8 cellular contexts compared by ENCODE assay signal in genomic region chr6:157379656-157380457, GRCh38. TPM values are rescaled to one million over a fixed set of nuclear protein-coding genes. Genes with fewer than 3 reads are reported as not detected.
A peak's percentile ranks its signal among the peaks of the same experiment; 100 is the strongest.
DNase-seq lines count a peak whose midpoint lies in the region; ATAC-seq, FAIRE-seq and TF ChIP-seq lines count a peak whose summit lies in the region.

No MANE protein-coding gene starts in this region.

- peaks cover 18% of the 10 kb centered on the region for H3K79me1 ChIP-seq in mesenchymal stem cell (replicated peaks; ENCODE audit: low read length, poor library complexity, severe bottlenecking)

- H3K4me3 ChIP-seq in Caco-2 (ENCODE audit: low read depth, low read length) (peak overlapping the region; percentile 98), mesenchymal stem cell (ENCODE audit: insufficient read depth in 1 of 2, low read depth in 1 of 2, low read length in 2 of 2) (peak overlapping the region; percentile 81 to 92)

- H2BK5ac ChIP-seq in mesenchymal stem cell (ENCODE audit: low read depth, low read length, poor library complexity, severe bottlenecking) = peak overlapping the region; percentile 61

- H3K27me3 ChIP-seq in Caco-2 (replicated peaks; ENCODE audit: control insufficient read depth, insufficient read depth, low read length) (no peaks in the 10 kb centered on the region), mesenchymal stem cell (ENCODE audit: control insufficient read depth in 1 of 2, insufficient read depth in 1 of 2, low read length in 2 of 2) (no peaks in the 10 kb centered on the region)

- H2BK120ac ChIP-seq in mesenchymal stem cell (ENCODE audit: low read depth, low read length) = peak overlapping the region; percentile 87

- H4K91ac ChIP-seq in mesenchymal stem cell (ENCODE audit: low read length) = no peak overlapping the region

- H2AFZ ChIP-seq in mesenchymal stem cell (ENCODE audit: low read depth, low read length) = peak overlapping the region; percentile 81

- no peaks in the 10 kb centered on the region for H3K9me3 Mint-ChIP-seq in Caco-2 (ENCODE audit: unreplicated experiment)
- no peaks in the 10 kb centered on the region for H3K9me3 Mint-ChIP-seq in effector memory CD8-positive, alpha-beta T cell

- peak overlapping the region; percentile 84 for H3K27ac ChIP-seq in mesenchymal stem cell (ENCODE audit: low read length, poor library complexity, severe bottlenecking)

- peak overlapping the region; percentile 88 for H4K8ac ChIP-seq in mesenchymal stem cell (ENCODE audit: low read length)

- H3K18ac ChIP-seq in mesenchymal stem cell (ENCODE audit: low read depth in 1 of 2, low read length in 2 of 2) = peak overlapping the region; percentile 78 to 92

- BruUV-seq in Caco-2 (replicated peaks; lab: Mats Ljungman, UMichigan) = TSS peak; percentile 56

- peak overlapping the region in 1 of 2 experiments; percentile 31 for H3K14ac ChIP-seq in mesenchymal stem cell (ENCODE audit: low read length in 2 of 2)

- WGBS in mesenchymal stem cell = 3% methylated on average over 40 of the region's 45 CpGs

- H3K27me3 Mint-ChIP-seq in Caco-2 (ENCODE audit: insufficient read depth, unreplicated experiment) = no peaks in the 10 kb centered on the region
- no peaks in the 10 kb centered on the region for H3K27me3 Mint-ChIP-seq in effector memory CD8-positive, alpha-beta T cell

- CTCF ChIA-PET in Caco-2 (lab: Charles Lee) = interaction anchor here (0.6 to 1.0 kb wide), 7 partner anchors 13 to 287 kb away, joined by 3 to 5 read pairs (median 3); no protein-coding TSS in a partner anchor

- H3K4me2 ChIP-seq in mesenchymal stem cell (ENCODE audit: low read length, poor library complexity, severe bottlenecking) = peak overlapping the region; percentile 80

- intact Hi-C loops in Caco-2 (cut with micrococcal nuclease; ENCODE audit: unreplicated experiment) = loop anchor here (1.0 to 2.0 kb wide), 3 partner anchors 55 to 217 kb away; no protein-coding TSS in a partner anchor

- H2BK15ac ChIP-seq in mesenchymal stem cell (ENCODE audit: low read depth, poor library complexity, severe bottlenecking) = no peak overlapping the region

- H2AK5ac ChIP-seq in mesenchymal stem cell (ENCODE audit: low read length, severe bottlenecking) = no peak overlapping the region

- no peak for TF ChIP-seq CTCF in Caco-2 (IDR thresholded peaks at IDR 0.05; ENCODE audit: insufficient read depth in 1 of 2, low read depth in 1 of 2, low read length in 1 of 2, severe bottlenecking in 1 of 2, unreplicated experiment in 1 of 2)

- peaks cover 7% of the 10 kb centered on the region; the same call in 1 of the 2 replicates for H3K4me1 ChIP-seq in Caco-2
- peaks cover 8% of the 10 kb centered on the region for H3K4me1 ChIP-seq in mesenchymal stem cell (ENCODE audit: control insufficient read depth, insufficient read depth, low read depth, low read length)

- POLR2A ChIA-PET in Caco-2 (lab: Charles Lee) = interaction anchor here (0.5 to 2.0 kb wide), 10 partner anchors 26 to 1179 kb away, joined by 3 to 8 read pairs (median 3); partner anchors contain the start of gene TMEM242

- H3K36me3 ChIP-seq in Caco-2 (ENCODE audit: control insufficient read depth, insufficient read depth, low read length) (no peaks in the 10 kb centered on the region), mesenchymal stem cell (ENCODE audit: control insufficient read depth in 1 of 2, insufficient read depth in 2 of 2, low read depth in 1 of 2, low read length in 2 of 2) (no peaks in the 10 kb centered on the region)

- H3K9me3 ChIP-seq in Caco-2 (no peaks in the 10 kb centered on the region), mesenchymal stem cell (ENCODE audit: control insufficient read depth, low read length) (no peaks in the 10 kb centered on the region)

- H2BK12ac ChIP-seq in mesenchymal stem cell (ENCODE audit: low read length in 2 of 2) = peak overlapping the region in 1 of 2 experiments; percentile 4

- DNase-seq in Caco-2 (peak; percentile 88), HTR-8/SVneo (ENCODE audit: insufficient read length, low spot score) (peak; percentile 82), NOMO-1 (lab: John Stamatoyannopoulos, UW; ENCODE audit: unreplicated experiment in 2 of 2) (peak; percentile 89 to 91), mesenchymal stem cell (peak; percentile 93)
- peak; percentile 68 to 82 for DNase-seq in activated CD8-positive, alpha-beta memory T cell treated with anti-CD3 and anti-CD28 coated beads for 4 hours (ENCODE audit: low read depth in 2 of 2)
- peak; percentile 82 to 86 (median 82) for DNase-seq in effector memory CD8-positive, alpha-beta T cell
- DNase-seq in stimulated activated CD8-positive, alpha-beta memory T cell treated with anti-CD3 and anti-CD28 coated beads, Interleukin-12 subunit alpha, Interleukin-12 subunit beta, amount 100 ng/mL, for 1 hour (ENCODE audit: low read depth) = peak; percentile 80

- peak overlapping the region; percentile 83 for H3K4me3 Mint-ChIP-seq in Caco-2 (ENCODE audit: unreplicated experiment)
- H3K4me3 Mint-ChIP-seq in effector memory CD8-positive, alpha-beta T cell = peak overlapping the region; percentile 72 to 77

- peak overlapping the region in 1 of 2 experiments; percentile 71 for H3K4ac ChIP-seq in mesenchymal stem cell (ENCODE audit: low read depth in 1 of 2, low read length in 2 of 2)

- H3K36me3 Mint-ChIP-seq in Caco-2 (ENCODE audit: insufficient read depth, unreplicated experiment) = peaks cover 11% of the 10 kb centered on the region
- peaks cover 10% of the 10 kb centered on the region for H3K36me3 Mint-ChIP-seq in effector memory CD8-positive, alpha-beta T cell (ENCODE audit: insufficient read depth)

- ATAC-seq in GM21390 (IDR thresholded peaks at IDR 0.05; ENCODE audit: unreplicated experiment) = peak; percentile 75
- ATAC-seq in effector memory CD8-positive, alpha-beta T cell (replicated peaks) = peak; percentile 70

- FAIRE-seq in HTR-8/SVneo (lab: Jason Lieb, UNC) = no peak

- H3K4me1 Mint-ChIP-seq in Caco-2 (ENCODE audit: low read depth, unreplicated experiment) = peaks cover 31% of the 10 kb centered on the region
- peaks cover 20 to 30% of the 10 kb centered on the region in 2 donors for H3K4me1 Mint-ChIP-seq in effector memory CD8-positive, alpha-beta T cell (ENCODE audit: low read depth in 2 of 2)

- peak overlapping the region; percentile 88 for H3K9ac ChIP-seq in mesenchymal stem cell (ENCODE audit: low read length)

- no peak overlapping the region for H3K23ac ChIP-seq in mesenchymal stem cell (ENCODE audit: low read length in 2 of 2)

- H3K27ac Mint-ChIP-seq in Caco-2 (ENCODE audit: unreplicated experiment) = no peak overlapping the region
- peak overlapping the region; percentile 21 to 64 for H3K27ac Mint-ChIP-seq in effector memory CD8-positive, alpha-beta T cell

RNA-seq across cellular contexts. Expression of gene ZDHHC14, which starts 1.1 kb away (rescaled TPM):
- total RNA-seq in Caco-2 (2022) = 22.1 and 23.6 TPM in 2 replicates
- polyA plus RNA-seq in mesenchymal stem cell (2013, experiment 1 of 2) = 5.9 TPM
- polyA plus RNA-seq in mesenchymal stem cell (2013, experiment 2 of 2) = 6.5 TPM

RNA-seq across cellular contexts. Expression of gene TMEM242, which starts 56.5 kb away (rescaled TPM):
- 12.1 and 12.6 TPM in 2 replicates for total RNA-seq in Caco-2 (2022)
- 6.1 TPM for polyA plus RNA-seq in mesenchymal stem cell (2013, experiment 1 of 2)
- polyA plus RNA-seq in mesenchymal stem cell (2013, experiment 2 of 2) = 6.6 TPM

Comparison
In these comparisons a context has a peak if more than half of its experiments do, and no peak if none do; other contexts are left out.
1. Peak in every context shown above with its lines: DNase-seq, ATAC-seq, H3K4me3 ChIP-seq and H3K27ac ChIP-seq.